In the genomic region with DNA sequence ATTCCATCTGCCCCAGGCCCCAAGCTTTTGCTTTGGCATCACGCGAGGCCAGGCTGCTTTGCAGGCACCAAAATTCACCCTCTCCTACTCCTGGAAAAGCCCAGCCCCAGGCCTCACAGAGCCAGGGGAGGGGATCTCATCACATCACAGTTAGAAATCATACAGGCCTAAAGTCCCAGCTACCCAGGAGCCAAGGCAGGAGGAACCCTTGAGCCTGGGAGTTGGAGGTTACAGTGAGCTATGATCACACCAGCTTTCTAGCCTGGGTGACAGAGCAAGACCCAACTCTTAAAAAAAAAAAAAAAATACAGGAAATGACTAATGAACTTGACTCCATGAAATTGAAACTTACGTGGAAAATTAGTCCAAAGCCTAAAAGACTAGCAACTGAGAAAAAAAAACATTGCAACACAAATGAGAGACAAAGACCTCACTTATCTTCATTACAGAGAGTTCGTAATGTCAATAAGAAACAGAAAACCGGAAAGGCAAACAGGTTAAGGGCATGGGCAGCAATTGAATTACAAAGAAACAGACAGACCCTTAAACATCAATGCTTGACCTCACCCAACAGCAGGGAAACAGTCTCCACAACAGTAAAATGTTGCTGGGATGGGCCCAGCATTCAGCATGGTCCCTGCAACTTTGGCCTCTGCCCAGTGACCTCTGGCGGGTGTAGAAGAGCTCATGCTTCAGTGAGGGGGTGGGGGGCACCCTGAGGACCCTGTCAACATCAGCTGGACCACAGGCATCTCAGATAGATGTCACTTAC, we compare ENCODE assay signal across 8 cellular contexts.
A peak's percentile ranks its signal among the peaks of the same experiment; 100 is the strongest.
DNase-seq lines count a peak whose midpoint lies in the region; ATAC-seq and TF ChIP-seq lines count a peak whose summit lies in the region.

No MANE protein-coding gene starts in this region.

- intact Hi-C loops in heart right ventricle (cut with DNase I), result loop anchor here in 2 of 10 donors (10.0 kb wide), 1 partner anchor 626 kb away; no protein-coding TSS in a partner anchor

- no peak overlapping the region for H3K4me3 Mint-ChIP-seq in activated T-cell treated with anti-CD3 and anti-CD28 coated beads, Interleukin-2, amount 50 U/mL, for 24 hours
- no peak overlapping the region for H3K4me3 Mint-ChIP-seq in activated CD8-positive, alpha-beta T cell treated with anti-CD3 and anti-CD28 coated beads, Interleukin-2, amount 10 ng/mL, durations not matched to agents 7 days and 5 days

- H3K27me3 ChIP-seq in heart right ventricle, result no peaks in the 10 kb centered on the region

- 69 to 76% methylated on average over 6 of the region's 6 CpGs for WGBS in heart right ventricle, 2 donors

- H3K4me1 Mint-ChIP-seq in activated T-cell treated with anti-CD3 and anti-CD28 coated beads, Interleukin-2, amount 50 U/mL, for 24 hours (ENCODE audit: low read depth), result peaks cover 10% of the 10 kb centered on the region
- peaks cover 16% of the 10 kb centered on the region for H3K4me1 Mint-ChIP-seq in activated CD8-positive, alpha-beta T cell treated with anti-CD3 and anti-CD28 coated beads, Interleukin-2, amount 10 ng/mL, durations not matched to agents 7 days and 5 days (ENCODE audit: low read depth)

- DNase-seq in activated T-cell treated with anti-CD3 and anti-CD28 coated beads, Interleukin-2, amount 50 U/mL, for 24 hours, result no peak
- DNase-seq in activated T-cell treated with anti-CD3 and anti-CD28 coated beads for 4 hours (no peak), heart right ventricle (no peak), stromal cell of bone marrow (ENCODE audit: low read depth) (peak; percentile 84), pons (ENCODE audit: low spot score) (no peak)
- DNase-seq in activated CD8-positive, alpha-beta T cell treated with anti-CD3 and anti-CD28 coated beads, Interleukin-2, amount 10 ng/mL, durations not matched to agents 7 days and 5 days, result no peak

- H3K27ac ChIP-seq in heart right ventricle, result peak overlapping the region; percentile 13 to 88 (median 68)

- no peak for ATAC-seq in activated CD8-positive, alpha-beta T cell treated with anti-CD3 and anti-CD28 coated beads, Interleukin-2, amount 10 ng/mL, durations not matched to agents 7 days and 5 days
- ATAC-seq in heart right ventricle (peak; percentile 62 to 87 (median 78)), GM18520 (IDR thresholded peaks at IDR 0.05; ENCODE audit: unreplicated experiment) (no peak), GM19463 (IDR thresholded peaks at IDR 0.05; ENCODE audit: unreplicated experiment) (no peak)

- H3K36me3 Mint-ChIP-seq in activated T-cell treated with anti-CD3 and anti-CD28 coated beads, Interleukin-2, amount 50 U/mL, for 24 hours (ENCODE audit: low read depth), result no peaks in the 10 kb centered on the region
- no peaks in the 10 kb centered on the region for H3K36me3 Mint-ChIP-seq in activated CD8-positive, alpha-beta T cell treated with anti-CD3 and anti-CD28 coated beads, Interleukin-2, amount 10 ng/mL, durations not matched to agents 7 days and 5 days (ENCODE audit: low read depth)

- H3K9me3 ChIP-seq in heart right ventricle, result no peaks in the 10 kb centered on the region

- CTCF ChIA-PET in activated CD8-positive, alpha-beta T cell treated with anti-CD3 and anti-CD28 coated beads, Interleukin-2, amount 10 ng/mL, durations not matched to agents 7 days and 5 days (lab: Charles Lee), result interaction anchor here (1.2 to 2.4 kb wide), 2 partner anchors 186 to 187 kb away, joined by 3 to 9 read pairs; no protein-coding TSS in a partner anchor

- H3K36me3 ChIP-seq in heart right ventricle, result peaks cover 0 to 28% (median 0%) of the 10 kb centered on the region in 9 donors

- no peak overlapping the region for H3K4me3 ChIP-seq in heart right ventricle

- no peak for TF ChIP-seq CTCF in heart right ventricle (IDR thresholded peaks at IDR 0.05)

- peak overlapping the region; percentile 80 for H3K27ac Mint-ChIP-seq in activated T-cell treated with anti-CD3 and anti-CD28 coated beads, Interleukin-2, amount 50 U/mL, for 24 hours
- H3K27ac Mint-ChIP-seq in activated CD8-positive, alpha-beta T cell treated with anti-CD3 and anti-CD28 coated beads, Interleukin-2, amount 10 ng/mL, durations not matched to agents 7 days and 5 days, result peak overlapping the region; percentile 70

- no peaks in the 10 kb centered on the region for H3K27me3 Mint-ChIP-seq in activated T-cell treated with anti-CD3 and anti-CD28 coated beads, Interleukin-2, amount 50 U/mL, for 24 hours
- peaks cover 3% of the 10 kb centered on the region for H3K27me3 Mint-ChIP-seq in activated CD8-positive, alpha-beta T cell treated with anti-CD3 and anti-CD28 coated beads, Interleukin-2, amount 10 ng/mL, durations not matched to agents 7 days and 5 days (ENCODE audit: low read depth)

- H3K9me3 Mint-ChIP-seq in activated T-cell treated with anti-CD3 and anti-CD28 coated beads, Interleukin-2, amount 50 U/mL, for 24 hours, result no peaks in the 10 kb centered on the region
- H3K9me3 Mint-ChIP-seq in activated CD8-positive, alpha-beta T cell treated with anti-CD3 and anti-CD28 coated beads, Interleukin-2, amount 10 ng/mL, durations not matched to agents 7 days and 5 days (ENCODE audit: insufficient read depth), result no peaks in the 10 kb centered on the region

- H3K4me1 ChIP-seq in heart right ventricle, result peaks cover 0 to 39% (median 29%) of the 10 kb centered on the region in 9 donors

- POLR2A ChIA-PET in activated CD8-positive, alpha-beta T cell treated with anti-CD3 and anti-CD28 coated beads, Interleukin-2, amount 10 ng/mL, durations not matched to agents 7 days and 5 days (lab: Charles Lee), result no interaction called here

Comparison
In these comparisons a context has a peak if more than half of its experiments do, and no peak if none do; other contexts are left out.
1. ATAC-seq: peak in heart right ventricle (8 of 8); none in activated CD8-positive, alpha-beta T cell treated with anti-CD3 and anti-CD28 coated beads, Interleukin-2, amount 10 ng/mL, durations not matched to agents 7 days and 5 days (single experiment), GM18520 (single experiment) and GM19463 (single experiment).